In the genomic region with DNA sequence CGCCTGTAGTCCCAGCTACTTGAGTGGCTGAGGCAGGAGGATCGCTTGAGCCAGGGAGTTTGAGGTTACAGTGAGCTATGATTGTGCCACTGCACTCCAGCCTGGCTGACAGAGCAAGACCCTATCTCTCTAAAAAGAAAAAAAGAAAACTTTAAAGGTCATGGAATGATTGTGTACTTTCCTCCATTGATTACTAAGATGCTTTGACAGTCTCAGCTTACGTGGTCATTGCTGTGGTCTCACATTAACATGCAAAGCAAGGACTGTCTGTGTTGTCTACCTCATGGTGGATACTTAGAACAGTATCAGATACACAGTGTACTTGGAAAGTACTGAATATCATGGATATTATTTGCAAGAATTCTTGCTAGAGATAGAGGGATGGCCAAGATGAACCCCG, we compare ENCODE assay signal across 29 cellular contexts. TPM values are rescaled to one million over a fixed set of nuclear protein-coding genes. Genes with fewer than 3 reads are reported as not detected.
A peak's percentile ranks its signal among the peaks of the same experiment; 100 is the strongest.
DNase-seq lines count a peak whose midpoint lies in the region; ATAC-seq, FAIRE-seq and TF ChIP-seq lines count a peak whose summit lies in the region.
"Had no signal": no experiment of that assay in that cellular context is flagged by ENCODE, and none has a peak within 500 bp of the region (broad histone marks: within the 10 kb centered on the region; RNA-seq: fewer than 3 reads in every experiment).

No MANE protein-coding gene starts in this region.

- intact Hi-C loops in kidney (cut with DNase I), result no loop called here
- intact Hi-C loops in head of caudate nucleus (cut with DNase I), result no loop called here

- H3K36me3 ChIP-seq in kidney (ENCODE audit: control insufficient read depth in 1 of 2, insufficient read depth in 2 of 2, low read length in 2 of 2), result no peaks in the 10 kb centered on the region
- no peaks in the 10 kb centered on the region for H3K36me3 ChIP-seq in WERI-Rb-1
- H3K36me3 ChIP-seq: BLaER1, SJCRH30 had no signal

- H3K27ac ChIP-seq in kidney (ENCODE audit: low read depth in 2 of 2, low read length in 2 of 2) (no peak overlapping the region), WERI-Rb-1 (no peak overlapping the region)
- H3K27ac ChIP-seq: BLaER1, GM23248, PC-9, SJCRH30 had no signal

- no peaks in the 10 kb centered on the region for H3K4me1 ChIP-seq in kidney (ENCODE audit: control insufficient read depth in 1 of 2, insufficient read depth in 1 of 2, low read depth in 1 of 2, low read length in 2 of 2)
- H3K4me1 ChIP-seq: BLaER1, SJCRH30 had no signal

- H3K9me3 ChIP-seq in kidney (ENCODE audit: control insufficient read depth in 1 of 2, low read length in 2 of 2) (no peaks in the 10 kb centered on the region), WERI-Rb-1 (ENCODE audit: severe bottlenecking) (peaks cover 6% of the 10 kb centered on the region)
- H3K9me3 ChIP-seq: SJCRH30 had no signal

- H3K4me3 ChIP-seq in kidney (ENCODE audit: low read length in 2 of 2) (no peak overlapping the region), WERI-Rb-1 (ENCODE audit: low read depth, low read length) (no peak overlapping the region)
- H3K4me3 ChIP-seq: BLaER1, GM23248, PC-9, SJCRH30 had no signal

- ATAC-seq in activated T-cell treated with anti-CD3 and anti-CD28 coated beads, Interleukin-2, amount 50 U/mL, for 72 hours (replicated peaks in 1 of 2), result peak; percentile 53 to 75
- ATAC-seq in activated T-helper 17 cell treated with anti-CD3 and anti-CD28 coated beads, Interleukin-2, amount 50 U/mL, for 72 hours (replicated peaks), result peak; percentile 53
- ATAC-seq in stimulated activated naive CD8-positive, alpha-beta T cell treated with anti-CD3 and anti-CD28 coated beads, Interleukin-15, amount 100 ng/mL, for 72 hours, result peak; percentile 53
- ATAC-seq: Right ventricle myocardium inferior had no signal

- H3K9ac ChIP-seq in kidney (ENCODE audit: low read length in 2 of 2), result no peak overlapping the region
- H3K9ac ChIP-seq: BLaER1, GM23248 had no signal

- H3K4me1 Mint-ChIP-seq in activated T-cell treated with anti-CD3 and anti-CD28 coated beads, Interleukin-2, amount 50 U/mL, for 72 hours (ENCODE audit: low read depth), result peaks cover 43% of the 10 kb centered on the region
- peaks cover 17% of the 10 kb centered on the region for H3K4me1 Mint-ChIP-seq in activated T-helper 17 cell treated with anti-CD3 and anti-CD28 coated beads, Interleukin-2, amount 50 U/mL, for 72 hours
- peaks cover 31% of the 10 kb centered on the region for H3K4me1 Mint-ChIP-seq in stimulated activated naive CD8-positive, alpha-beta T cell treated with anti-CD3 and anti-CD28 coated beads, Interleukin-15, amount 100 ng/mL, for 72 hours

- H3K27me3 Mint-ChIP-seq in activated T-cell treated with anti-CD3 and anti-CD28 coated beads, Interleukin-2, amount 50 U/mL, for 72 hours (ENCODE audit: low read depth), result peaks cover 6% of the 10 kb centered on the region
- H3K27me3 Mint-ChIP-seq in activated T-helper 17 cell treated with anti-CD3 and anti-CD28 coated beads, Interleukin-2, amount 50 U/mL, for 72 hours, result no peaks in the 10 kb centered on the region
- H3K27me3 Mint-ChIP-seq in stimulated activated naive CD8-positive, alpha-beta T cell treated with anti-CD3 and anti-CD28 coated beads, Interleukin-15, amount 100 ng/mL, for 72 hours, result peaks cover 8% of the 10 kb centered on the region
- H3K27me3 Mint-ChIP-seq: CD4-positive, CD25-positive, alpha-beta regulatory T cell had no signal

- H3K36me3 Mint-ChIP-seq in activated T-cell treated with anti-CD3 and anti-CD28 coated beads, Interleukin-2, amount 50 U/mL, for 72 hours (ENCODE audit: insufficient read depth in 2 of 2), result peaks cover 5 to 9% of the 10 kb centered on the region in 2 donors
- peaks cover under 1% of the 10 kb centered on the region for H3K36me3 Mint-ChIP-seq in activated T-helper 17 cell treated with anti-CD3 and anti-CD28 coated beads, Interleukin-2, amount 50 U/mL, for 72 hours (ENCODE audit: low read depth)
- H3K36me3 Mint-ChIP-seq: CD4-positive, CD25-positive, alpha-beta regulatory T cell had no signal

- H3K4me3 Mint-ChIP-seq in activated T-cell treated with anti-CD3 and anti-CD28 coated beads, Interleukin-2, amount 50 U/mL, for 72 hours, result no peak overlapping the region
- H3K4me3 Mint-ChIP-seq in activated T-helper 17 cell treated with anti-CD3 and anti-CD28 coated beads, Interleukin-2, amount 50 U/mL, for 72 hours, result no peak overlapping the region
- no peak overlapping the region for H3K4me3 Mint-ChIP-seq in stimulated activated naive CD8-positive, alpha-beta T cell treated with anti-CD3 and anti-CD28 coated beads, Interleukin-15, amount 100 ng/mL, for 72 hours
- H3K4me3 Mint-ChIP-seq: CD4-positive, CD25-positive, alpha-beta regulatory T cell had no signal

- TF ChIP-seq CTCF in kidney (IDR thresholded peaks at IDR 0.05; ENCODE audit: borderline replicate concordance, extremely low read depth, insufficient read depth) (no peak), WERI-Rb-1 (IDR thresholded peaks at IDR 0.05; ENCODE audit: low read depth, low read length) (no peak)

- FAIRE-seq in kidney (lab: Jason Lieb, UNC), result no peak
- FAIRE-seq: A204.1, GM18507 had no signal

- no peak overlapping the region for H3K27ac Mint-ChIP-seq in activated T-cell treated with anti-CD3 and anti-CD28 coated beads, Interleukin-2, amount 50 U/mL, for 72 hours
- peak overlapping the region; percentile 23 for H3K27ac Mint-ChIP-seq in activated T-helper 17 cell treated with anti-CD3 and anti-CD28 coated beads, Interleukin-2, amount 50 U/mL, for 72 hours
- H3K27ac Mint-ChIP-seq in stimulated activated naive CD8-positive, alpha-beta T cell treated with anti-CD3 and anti-CD28 coated beads, Interleukin-15, amount 100 ng/mL, for 72 hours, result no peak overlapping the region

- peaks cover 12% of the 10 kb centered on the region in 2 donors for H3K9me3 Mint-ChIP-seq in activated T-cell treated with anti-CD3 and anti-CD28 coated beads, Interleukin-2, amount 50 U/mL, for 72 hours
- H3K9me3 Mint-ChIP-seq in activated T-helper 17 cell treated with anti-CD3 and anti-CD28 coated beads, Interleukin-2, amount 50 U/mL, for 72 hours, result no peaks in the 10 kb centered on the region
- peaks cover 15 to 18% of the 10 kb centered on the region in 2 donors for H3K9me3 Mint-ChIP-seq in stimulated activated naive CD8-positive, alpha-beta T cell treated with anti-CD3 and anti-CD28 coated beads, Interleukin-15, amount 100 ng/mL, for 72 hours

- H3K27me3 ChIP-seq in WERI-Rb-1 (ENCODE audit: insufficient read depth, low read depth, severe bottlenecking), result peaks cover 70% of the 10 kb centered on the region
- H3K27me3 ChIP-seq: BLaER1, SJCRH30 had no signal

- no peak for DNase-seq in activated T-cell treated with anti-CD3 and anti-CD28 coated beads, Interleukin-2, amount 50 U/mL, for 72 hours
- no peak for DNase-seq in activated T-cell treated with anti-CD3 and anti-CD28 coated beads for 4 hours
- peak; percentile 11 for DNase-seq in kidney
- no peak for DNase-seq in stimulated activated naive CD8-positive, alpha-beta T cell treated with anti-CD3 and anti-CD28 coated beads, Interleukin-15, amount 100 ng/mL, for 72 hours
- DNase-seq in head of caudate nucleus, result no peak
- DNase-seq in WERI-Rb-1, result no peak
- DNase-seq: CD4-positive, CD25-positive, alpha-beta regulatory T cell; DMS153; DND-41; GM23248; H7; Kasumi-1; MV-4-11; NCI-H1105; NCI-H146; NCI-H1930; NCI-H446; NCI-H526; PC-9; SJCRH30 had no signal

RNA-seq across cellular contexts. Expression of gene TNFSF14, which starts 14.0 kb away (rescaled TPM):
- 10 to 100 TPM; 23.1 to 25.4 TPM for total RNA-seq in activated T-cell treated with anti-CD3 and anti-CD28 coated beads, Interleukin-2, amount 50 U/mL, for 72 hours
- 10 to 100 TPM; 13.5 to 48.5 TPM for total RNA-seq in activated T-helper 17 cell treated with anti-CD3 and anti-CD28 coated beads, Interleukin-2, amount 50 U/mL, for 72 hours
- total RNA-seq in kidney, result 2.5 TPM
- polyA plus RNA-seq in kidney (ENCODE audit: insufficient read depth, low read depth, low replicate concordance), result not detected
- total RNA-seq: GM23248, HT-29, M059J, RPMI7951, SJCRH30 had no signal
- polyA plus RNA-seq: AG04450, GM23248 had no signal

RNA-seq across cellular contexts. Expression of gene C3, which starts 36.5 kb away (rescaled TPM):
- 1 to 10 TPM; 1.8 to 2.5 TPM for total RNA-seq in activated T-cell treated with anti-CD3 and anti-CD28 coated beads, Interleukin-2, amount 50 U/mL, for 72 hours
- 1 to 10 TPM in 1 of 2 donors, under 1 TPM in 1; 0.99 to 4.3 TPM for total RNA-seq in activated T-helper 17 cell treated with anti-CD3 and anti-CD28 coated beads, Interleukin-2, amount 50 U/mL, for 72 hours
- total RNA-seq in kidney, result 3,831 TPM
- 452 TPM for polyA plus RNA-seq in kidney (ENCODE audit: insufficient read depth, low read depth, low replicate concordance)
- total RNA-seq: CD4-positive, CD25-positive, alpha-beta regulatory T cell; SJCRH30 had no signal
- polyA plus RNA-seq: CD4-positive, CD25-positive, alpha-beta regulatory T cell had no signal

RNA-seq across cellular contexts. Expression of gene GPR108, which starts 53.4 kb away (rescaled TPM):
- total RNA-seq in activated T-cell treated with anti-CD3 and anti-CD28 coated beads, Interleukin-2, amount 50 U/mL, for 72 hours, result 100 to 1,000 TPM; 130 to 162 TPM
- total RNA-seq in activated T-helper 17 cell treated with anti-CD3 and anti-CD28 coated beads, Interleukin-2, amount 50 U/mL, for 72 hours, result 10 to 100 TPM; 49.8 to 64.7 TPM
- total RNA-seq in kidney, result 113 TPM
- polyA plus RNA-seq in kidney (ENCODE audit: insufficient read depth, low read depth, low replicate concordance), result 144 TPM

RNA-seq across cellular contexts. Expression of gene TRIP10, which starts 55.5 kb away (rescaled TPM):
- 10 to 100 TPM; 49.0 to 68.4 TPM for total RNA-seq in activated T-cell treated with anti-CD3 and anti-CD28 coated beads, Interleukin-2, amount 50 U/mL, for 72 hours
- total RNA-seq in activated T-helper 17 cell treated with anti-CD3 and anti-CD28 coated beads, Interleukin-2, amount 50 U/mL, for 72 hours, result 10 to 100 TPM; 38.0 to 99.4 TPM
- total RNA-seq in kidney, result 92.9 TPM
- polyA plus RNA-seq in kidney (ENCODE audit: insufficient read depth, low read depth, low replicate concordance), result 57.5 TPM

Comparison
In these comparisons a context has a peak if more than half of its experiments do, and no peak if none do; other contexts are left out.
1. RNA of gene C3, which starts 36.5 kb away (total RNA-seq): 3,831 TPM in kidney (single experiment); 0.99 to 4.3 TPM in activated T-helper 17 cell treated with anti-CD3 and anti-CD28 coated beads, Interleukin-2, amount 50 U/mL, for 72 hours and 1.8 to 2.5 TPM in activated T-cell treated with anti-CD3 and anti-CD28 coated beads, Interleukin-2, amount 50 U/mL, for 72 hours; every median in the first group is over 100 times any median in the second.
2. Peak in every context shown above with its lines, with median percentiles within 50 percentile points of each other: ATAC-seq.